Comparison of ENCODE assay signal across 19 cellular contexts in the genomic region with DNA sequence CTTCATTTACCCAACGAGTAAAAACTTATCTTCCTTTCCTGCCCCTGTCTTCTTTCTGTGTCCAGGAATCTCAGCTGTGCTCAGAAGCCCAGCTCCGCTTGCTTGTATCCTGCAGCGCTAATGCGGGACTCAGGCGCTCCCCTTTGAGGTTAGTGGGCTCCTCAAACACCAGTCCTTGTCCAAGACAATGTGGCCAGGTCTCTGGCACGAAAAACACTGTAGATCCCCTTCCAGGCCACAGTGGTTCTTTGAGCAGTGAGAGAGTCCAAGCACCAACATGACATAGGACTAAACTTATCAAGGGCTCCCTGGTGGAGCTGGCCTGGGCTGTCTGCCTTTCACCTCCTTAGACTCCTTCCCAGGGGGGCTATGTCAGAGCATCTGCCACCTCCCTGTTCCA. TPM values are rescaled to one million over a fixed set of nuclear protein-coding genes. Genes with fewer than 3 reads are reported as not detected.
DNase-seq lines count a peak whose midpoint lies in the region; ATAC-seq and TF ChIP-seq lines count a peak whose summit lies in the region.
"Had no signal": no experiment of that assay in that cellular context is flagged by ENCODE, and none has a peak within 500 bp of the region (broad histone marks: within the 10 kb centered on the region; RNA-seq: fewer than 3 reads in every experiment).

No MANE protein-coding gene starts in this region.

- H3K23ac ChIP-seq in trophoblast cell (ENCODE audit: low read length): no peak overlapping the region

- DNase-seq in esophagus muscularis mucosa (ENCODE audit: extremely low spot score): peak; percentile 87
- no peak for DNase-seq in trophoblast cell
- no peak for DNase-seq in cerebellar nuclear complex (lab: John Stamatoyannopoulos, UW)
- DNase-seq in DMS 273 (lab: John Stamatoyannopoulos, UW; ENCODE audit: unreplicated experiment): no peak
- no peak for DNase-seq in ureter (ENCODE audit: low spot score)
- DNase-seq: 8988T; ACHN; BE2C; C1 segment of cervical spinal cord; CD4-positive, alpha-beta memory T cell; CD4-positive, CD25-positive, alpha-beta regulatory T cell; CD8-positive, alpha-beta memory T cell; COR-L47; DMS79 treated with DMSO at 0.1 percent for 48 hours; GF-D8 had no signal

- H2BK120ac ChIP-seq in trophoblast cell (ENCODE audit: insufficient read depth, low read length, poor library complexity): no peak overlapping the region

- H3K9me3 ChIP-seq in esophagus muscularis mucosa (peaks cover 0 to 4% (median 0%) of the 10 kb centered on the region in 4 donors), trophoblast cell (ENCODE audit: insufficient read depth, low read depth, low read length) (no peaks in the 10 kb centered on the region)
- H3K9me3 ChIP-seq: BE2C had no signal

- H3K9ac ChIP-seq in trophoblast cell (ENCODE audit: low read length): peak overlapping the region; percentile 30
- H3K9ac ChIP-seq: BLaER1 had no signal

- peak; percentile 45 for ATAC-seq in stimulated activated memory B cell treated with anti-CD40 and anti-IgM and Interleukin-4, amounts not matched to agents 10 μg/mL and 1 μg/mL and 100 μg/mL, for 72 hours

- no peak for TF ChIP-seq CTCF in esophagus muscularis mucosa (IDR thresholded peaks at IDR 0.05)

- no peaks in the 10 kb centered on the region for H3K9me3 Mint-ChIP-seq in stimulated activated memory B cell treated with anti-CD40 and anti-IgM and Interleukin-4, amounts not matched to agents 10 μg/mL and 1 μg/mL and 100 μg/mL, for 72 hours

- no peak overlapping the region for H3K27ac Mint-ChIP-seq in stimulated activated memory B cell treated with anti-CD40 and anti-IgM and Interleukin-4, amounts not matched to agents 10 μg/mL and 1 μg/mL and 100 μg/mL, for 72 hours
- H3K27ac Mint-ChIP-seq: CD4-positive, alpha-beta memory T cell; CD4-positive, CD25-positive, alpha-beta regulatory T cell; CD8-positive, alpha-beta memory T cell had no signal

- no peak overlapping the region for H3K14ac ChIP-seq in trophoblast cell (ENCODE audit: low read length)

- no peaks in the 10 kb centered on the region for H3K27me3 Mint-ChIP-seq in stimulated activated memory B cell treated with anti-CD40 and anti-IgM and Interleukin-4, amounts not matched to agents 10 μg/mL and 1 μg/mL and 100 μg/mL, for 72 hours

- no peak overlapping the region for H2BK5ac ChIP-seq in trophoblast cell (ENCODE audit: low read depth, low read length, poor library complexity)

- intact Hi-C loops in esophagus muscularis mucosa (cut with DNase I): no loop called here

- H3K27ac ChIP-seq in esophagus muscularis mucosa (replicated peaks in 1 of 4): no peak overlapping the region
- no peak overlapping the region for H3K27ac ChIP-seq in trophoblast cell (ENCODE audit: low read depth, low read length)
- H3K27ac ChIP-seq: BLaER1 had no signal

- H3K79me2 ChIP-seq in trophoblast cell (ENCODE audit: control insufficient read depth, insufficient read depth, low read length, poor library complexity): no peaks in the 10 kb centered on the region

- H4K12ac ChIP-seq in trophoblast cell (ENCODE audit: low read depth, low read length): no peak overlapping the region

- TF ChIP-seq POLR2A in esophagus muscularis mucosa (IDR thresholded peaks at IDR 0.05; ENCODE audit: low read depth): no peak

- 93% methylated on average over 5 of the region's 6 CpGs for WGBS in esophagus muscularis mucosa
- WGBS in trophoblast cell (ENCODE audit: extremely low coverage, insufficient coverage, insufficient read length): no CpG with 5 or more reads among the region's 6 CpGs

- no peak overlapping the region for H3K4me2 ChIP-seq in trophoblast cell (ENCODE audit: low read length)
- H3K4me2 ChIP-seq: BLaER1 had no signal

- H2BK12ac ChIP-seq in trophoblast cell (ENCODE audit: low read length): no peak overlapping the region

- H2AK5ac ChIP-seq in trophoblast cell (ENCODE audit: low read length): no peak overlapping the region

- H3K36me3 ChIP-seq in esophagus muscularis mucosa: no peaks in the 10 kb centered on the region
- H3K36me3 ChIP-seq in trophoblast cell (ENCODE audit: control insufficient read depth in 1 of 2, insufficient read depth in 2 of 2, low read length in 2 of 2): no peaks in the 10 kb centered on the region
- H3K36me3 ChIP-seq: BE2C, BLaER1 had no signal

- no peaks in the 10 kb centered on the region for H3K79me1 ChIP-seq in trophoblast cell (ENCODE audit: low read length)

- H3K4ac ChIP-seq in trophoblast cell (ENCODE audit: low read depth, low read length): no peak overlapping the region

- H3K36me3 Mint-ChIP-seq in stimulated activated memory B cell treated with anti-CD40 and anti-IgM and Interleukin-4, amounts not matched to agents 10 μg/mL and 1 μg/mL and 100 μg/mL, for 72 hours: no peaks in the 10 kb centered on the region
- H3K36me3 Mint-ChIP-seq: CD14-positive monocyte; CD4-positive, alpha-beta memory T cell; CD4-positive, CD25-positive, alpha-beta regulatory T cell; CD8-positive, alpha-beta memory T cell had no signal

- no peak overlapping the region for H3K18ac ChIP-seq in trophoblast cell (ENCODE audit: low read length)

- H3K4me3 Mint-ChIP-seq in stimulated activated memory B cell treated with anti-CD40 and anti-IgM and Interleukin-4, amounts not matched to agents 10 μg/mL and 1 μg/mL and 100 μg/mL, for 72 hours: no peak overlapping the region
- H3K4me3 Mint-ChIP-seq: CD14-positive monocyte; CD4-positive, alpha-beta memory T cell; CD4-positive, CD25-positive, alpha-beta regulatory T cell; CD8-positive, alpha-beta memory T cell had no signal

- no peak overlapping the region for H4K91ac ChIP-seq in trophoblast cell (ENCODE audit: low read depth, low read length)

- H2AFZ ChIP-seq in trophoblast cell (ENCODE audit: insufficient read depth, low read length, poor library complexity): no peak overlapping the region

- H3K4me1 ChIP-seq in esophagus muscularis mucosa (no peaks in the 10 kb centered on the region), trophoblast cell (ENCODE audit: control insufficient read depth in 1 of 2, insufficient read depth in 2 of 2, low read length in 2 of 2) (no peaks in the 10 kb centered on the region)
- H3K4me1 ChIP-seq: BE2C, BLaER1 had no signal

- peaks cover 0 to 13% (median 0%) of the 10 kb centered on the region in 4 donors for H3K27me3 ChIP-seq in esophagus muscularis mucosa
- H3K27me3 ChIP-seq in trophoblast cell (ENCODE audit: insufficient read depth, low read length): no peaks in the 10 kb centered on the region
- H3K27me3 ChIP-seq: BE2C, BLaER1 had no signal

- no peak overlapping the region for H3K4me3 ChIP-seq in esophagus muscularis mucosa
- H3K4me3 ChIP-seq in trophoblast cell (ENCODE audit: low read depth, low read length): no peak overlapping the region
- H3K4me3 ChIP-seq: BLaER1 had no signal

- no peak overlapping the region for H4K8ac ChIP-seq in trophoblast cell (ENCODE audit: low read depth, low read length)

- TF ChIP-seq EP300 in esophagus muscularis mucosa (IDR thresholded peaks at IDR 0.05): no peak

- no peaks in the 10 kb centered on the region for H3K4me1 Mint-ChIP-seq in stimulated activated memory B cell treated with anti-CD40 and anti-IgM and Interleukin-4, amounts not matched to agents 10 μg/mL and 1 μg/mL and 100 μg/mL, for 72 hours
- H3K4me1 Mint-ChIP-seq: CD14-positive monocyte; CD4-positive, CD25-positive, alpha-beta regulatory T cell; CD8-positive, alpha-beta memory T cell had no signal

RNA-seq across cellular contexts. Expression of a gene that starts 53.7 kb away (rescaled TPM):
- total RNA-seq in esophagus muscularis mucosa: 1 to 10 TPM in 1 of 4 donors, under 1 TPM in 3; 0.33 to 1.7 (median 0.50) TPM
- 19.7 TPM in 2 replicates for polyA plus RNA-seq in trophoblast cell (2013)
- 0.13 TPM for total RNA-seq in ureter
- total RNA-seq: CD4-positive, alpha-beta memory T cell; CD4-positive, CD25-positive, alpha-beta regulatory T cell; CD8-positive, alpha-beta memory T cell had no signal
- polyA plus RNA-seq: AG04450; CD14-positive monocyte; CD4-positive, alpha-beta memory T cell; CD4-positive, CD25-positive, alpha-beta regulatory T cell; CD8-positive, alpha-beta memory T cell had no signal
